8 cellular contexts compared by ENCODE assay signal in genomic region chr4:73308286-73308685, GRCh38. TPM values are rescaled to one million over a fixed set of nuclear protein-coding genes. Genes with fewer than 3 reads are reported as not detected.
DNase-seq lines count a peak whose midpoint lies in the region; ATAC-seq, FAIRE-seq and TF ChIP-seq lines count a peak whose summit lies in the region.

No MANE protein-coding gene starts in this region.

- no peaks in the 10 kb centered on the region for H3K27me3 Mint-ChIP-seq in activated naive CD4-positive, alpha-beta T cell treated with anti-CD3 and anti-CD28 coated beads for 36 hours (ENCODE audit: low read depth)

- no peak overlapping the region for H3K27ac Mint-ChIP-seq in activated naive CD4-positive, alpha-beta T cell treated with anti-CD3 and anti-CD28 coated beads for 36 hours

- H3K9ac ChIP-seq in DND-41 (ENCODE audit: low read depth, low read length) = no peak overlapping the region
- H3K9ac ChIP-seq in keratinocyte (ENCODE audit: control insufficient read depth, extremely low read depth, insufficient read depth, low read length) = no peak overlapping the region

- H3K4me3 Mint-ChIP-seq in activated naive CD4-positive, alpha-beta T cell treated with anti-CD3 and anti-CD28 coated beads for 36 hours = no peak overlapping the region

- no peaks in the 10 kb centered on the region for H3K36me3 Mint-ChIP-seq in activated naive CD4-positive, alpha-beta T cell treated with anti-CD3 and anti-CD28 coated beads for 36 hours (ENCODE audit: low read depth)

- H4K20me1 ChIP-seq in DND-41 (ENCODE audit: insufficient read depth, low read length) (no peaks in the 10 kb centered on the region), keratinocyte (ENCODE audit: control insufficient read depth, extremely low read depth, insufficient read depth, low read length) (no peaks in the 10 kb centered on the region)

- H3K4me1 ChIP-seq in DND-41 (ENCODE audit: insufficient read depth, low read length) (peaks cover 17% of the 10 kb centered on the region), keratinocyte (ENCODE audit: control insufficient read depth, extremely low read depth, insufficient read depth, low read length) (no peaks in the 10 kb centered on the region)

- H3K9me1 ChIP-seq in keratinocyte (ENCODE audit: control insufficient read depth, extremely low read depth, insufficient read depth, low read length) = peaks cover 2% of the 10 kb centered on the region

- dilution Hi-C loops in keratinocyte (cut with MboI; ENCODE audit: extremely low pct_ligation_motif_present, low sequenced_read_pairs) = no loop called here

- intact Hi-C loops in activated naive CD4-positive, alpha-beta T cell treated with anti-CD3 and anti-CD28 coated beads for 36 hours (cut with micrococcal nuclease) = loop anchor here (2.0 to 5.0 kb wide), 3 partner anchors 49 to 605 kb away; partner anchors contain the start of gene ANKRD17

- H3K9me3 Mint-ChIP-seq in activated naive CD4-positive, alpha-beta T cell treated with anti-CD3 and anti-CD28 coated beads for 36 hours = no peaks in the 10 kb centered on the region

- CTCF ChIA-PET in activated naive CD4-positive, alpha-beta T cell treated with anti-CD3 and anti-CD28 coated beads for 36 hours (lab: Charles Lee) = interaction anchor here (0.6 to 3.2 kb wide), 6 partner anchors 33 to 454 kb away, joined by 3 to 16 read pairs (median 3); no protein-coding TSS in a partner anchor

- H3K27me3 ChIP-seq in DND-41 (ENCODE audit: insufficient read depth, low read length, poor library complexity) = no peaks in the 10 kb centered on the region
- no peaks in the 10 kb centered on the region for H3K27me3 ChIP-seq in keratinocyte (ENCODE audit: control insufficient read depth, extremely low read depth, insufficient read depth, low read length)

- no peak for ATAC-seq in DND-41 (ENCODE audit: insufficient read depth, low read depth)
- ATAC-seq in HG02885 (IDR thresholded peaks at IDR 0.05; ENCODE audit: poor library complexity, unreplicated experiment) = peak; percentile 64
- ATAC-seq in GM18909 (IDR thresholded peaks at IDR 0.05; ENCODE audit: poor library complexity, unreplicated experiment) = no peak

- no peak overlapping the region for H2AFZ ChIP-seq in DND-41 (ENCODE audit: low read depth, low read length)
- H2AFZ ChIP-seq in keratinocyte (ENCODE audit: control insufficient read depth, low read length) = no peak overlapping the region

- H3K36me3 ChIP-seq in DND-41 (ENCODE audit: insufficient read depth, low read length) (no peaks in the 10 kb centered on the region), keratinocyte (ENCODE audit: control insufficient read depth in 2 of 2, extremely low read depth in 1 of 2, insufficient read depth in 2 of 2, low read length in 2 of 2) (no peaks in the 10 kb centered on the region)

- H3K79me2 ChIP-seq in DND-41 (ENCODE audit: insufficient read depth, low read length) (no peaks in the 10 kb centered on the region), keratinocyte (ENCODE audit: control insufficient read depth, insufficient read depth, low read length) (no peaks in the 10 kb centered on the region)

- H3K4me3 ChIP-seq in DND-41 (ENCODE audit: low read depth in 1 of 2, low read length in 2 of 2) = no peak overlapping the region
- H3K4me3 ChIP-seq in keratinocyte (ENCODE audit: control insufficient read depth in 2 of 3, extremely low read depth in 1 of 3, insufficient read depth in 2 of 3, low read depth in 1 of 3, low read length in 3 of 3) = no peak overlapping the region

- H3K4me1 Mint-ChIP-seq in activated naive CD4-positive, alpha-beta T cell treated with anti-CD3 and anti-CD28 coated beads for 36 hours (ENCODE audit: low read depth) = no peaks in the 10 kb centered on the region

- DNase-seq in DND-41 = no peak
- peak; percentile 72 for DNase-seq in SIG-M5 treated with dmso at 0.1 percent for 504 hours (lab: John Stamatoyannopoulos, UW; ENCODE audit: unreplicated experiment)
- DNase-seq in keratinocyte (ENCODE audit: low read depth, low spot score) = no peak
- no peak for DNase-seq in activated naive CD4-positive, alpha-beta T cell treated with anti-CD3 and anti-CD28 coated beads for 36 hours
- no peak for DNase-seq in stimulated activated CD8-positive, alpha-beta memory T cell treated with anti-CD3 and anti-CD28 coated beads, Interleukin-4, amount 100 ng/mL, for 48 hours
- DNase-seq in NCI-H187 treated with DMSO at 0.1 percent for 48 hours (lab: John Stamatoyannopoulos, UW) = no peak

- peak; percentile 43 for TF ChIP-seq CTCF in DND-41 (IDR thresholded peaks at IDR 0.05; ENCODE audit: borderline replicate concordance, extremely low read depth, low read length, poor library complexity, severe bottlenecking)
- peak in 2 of 3 experiments; percentile 28 to 29 for TF ChIP-seq CTCF in keratinocyte (optimal IDR thresholded peaks at IDR 0.05 in 1 of 3, IDR thresholded peaks at IDR 0.05 in 1 of 3, conservative IDR thresholded peaks at IDR 0.05 in 1 of 3; ENCODE audit: extremely low read depth in 1 of 3, insufficient read depth in 2 of 3, low read length in 3 of 3)

- no peak for FAIRE-seq in keratinocyte (lab: Jason Lieb, UNC)

- no peak overlapping the region for H3K4me2 ChIP-seq in DND-41 (ENCODE audit: insufficient read depth, low read length)
- no peak overlapping the region for H3K4me2 ChIP-seq in keratinocyte (ENCODE audit: control insufficient read depth, extremely low read depth, insufficient read depth, low read depth, low read length)

- H3K27ac ChIP-seq in DND-41 (ENCODE audit: low read length) = no peak overlapping the region
- no peak overlapping the region for H3K27ac ChIP-seq in keratinocyte (ENCODE audit: control insufficient read depth, insufficient read depth, low read length)

- no peaks in the 10 kb centered on the region for H3K9me3 ChIP-seq in DND-41 (ENCODE audit: insufficient read depth, low read length, severe bottlenecking)
- no peaks in the 10 kb centered on the region for H3K9me3 ChIP-seq in keratinocyte (ENCODE audit: control insufficient read depth, low read depth, low read length)

RNA-seq across cellular contexts. Expression of gene ANKRD17, which starts 49.7 kb away (rescaled TPM):
- 51.5 to 53.4 TPM (median 53.0 TPM) in 3 replicates for polyA plus RNA-seq in keratinocyte
- 169 TPM for polyA plus RNA-seq in keratinocyte (2011; ENCODE audit: low read depth)
- polyA plus RNA-seq in keratinocyte (2011; cell fraction: cytosol; rRNA removed) = 25.8 and 42.9 TPM in 2 replicates
- polyA plus RNA-seq in keratinocyte (2011; cell fraction: nucleus; rRNA removed) = 84.4 and 90.8 TPM in 2 replicates
- polyA plus RNA-seq in keratinocyte (2012; ENCODE audit: low replicate concordance) = 31.1 and 32.7 TPM in 2 replicates
- 62.0 to 139 TPM (median 128 TPM) in 3 replicates for polyA minus RNA-seq in keratinocyte
- 66.6 TPM for polyA minus RNA-seq in keratinocyte (2011; cell fraction: cytosol; rRNA and poly(A)+ RNA removed)
- polyA minus RNA-seq in keratinocyte (2011; cell fraction: nucleus; rRNA and poly(A)+ RNA removed) = 102 and 196 TPM in 2 replicates
- 10 to 100 TPM; 42.3 to 44.2 TPM for total RNA-seq in activated naive CD4-positive, alpha-beta T cell treated with anti-CD3 and anti-CD28 coated beads for 36 hours
